13 cellular contexts compared by ENCODE assay signal in the genomic region with DNA sequence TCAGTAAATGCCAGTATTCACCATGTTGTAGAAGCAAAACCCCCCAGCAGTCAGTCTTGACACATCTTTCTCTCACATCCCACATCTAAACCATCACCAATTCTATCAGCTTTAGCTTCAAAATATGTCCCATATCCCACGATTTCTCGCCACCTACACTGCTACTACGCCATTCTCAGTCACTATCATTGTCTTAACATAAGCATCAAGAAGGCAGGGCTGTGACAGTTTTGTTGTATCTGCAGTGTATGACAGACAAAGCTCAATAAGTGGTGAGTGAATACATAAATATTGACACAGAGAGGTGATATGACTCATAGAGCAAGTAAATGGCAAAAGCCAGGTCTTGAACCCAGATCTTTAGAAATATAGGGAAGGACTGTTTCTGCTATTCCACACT. TPM values are rescaled to one million over a fixed set of nuclear protein-coding genes. Genes with fewer than 3 reads are reported as not detected.
DNase-seq lines count a peak whose midpoint lies in the region; ATAC-seq and TF ChIP-seq lines count a peak whose summit lies in the region.
"Had no signal": no experiment of that assay in that cellular context is flagged by ENCODE, and none has a peak within 500 bp of the region (broad histone marks: within the 10 kb centered on the region; RNA-seq: fewer than 3 reads in every experiment).

No MANE protein-coding gene starts in this region.

- H3K9me3 ChIP-seq in Caco-2, result no peaks in the 10 kb centered on the region
- H3K9me3 ChIP-seq in T-helper 17 cell (ENCODE audit: control insufficient read depth, low read length, poor library complexity, severe bottlenecking), result no peaks in the 10 kb centered on the region
- H3K9me3 ChIP-seq in vagina, result no peaks in the 10 kb centered on the region
- H3K9me3 ChIP-seq in trophoblast cell (ENCODE audit: insufficient read depth, low read depth, low read length), result no peaks in the 10 kb centered on the region
- no peaks in the 10 kb centered on the region for H3K9me3 ChIP-seq in GM23248 (ENCODE audit: low read depth)

- H3K4me1 Mint-ChIP-seq in Caco-2 (ENCODE audit: low read depth, unreplicated experiment) (peaks cover 28% of the 10 kb centered on the region), T-helper 17 cell (peaks cover 82% of the 10 kb centered on the region)

- no peaks in the 10 kb centered on the region for H3K9me3 Mint-ChIP-seq in Caco-2 (ENCODE audit: unreplicated experiment)

- no peak overlapping the region for H4K91ac ChIP-seq in trophoblast cell (ENCODE audit: low read depth, low read length)

- H3K4me1 ChIP-seq in ACC112 (ENCODE audit: control insufficient read depth, insufficient read depth, low read length, unreplicated experiment), result peaks cover 35% of the 10 kb centered on the region
- H3K4me1 ChIP-seq in Caco-2, result peaks cover 28% of the 10 kb centered on the region
- H3K4me1 ChIP-seq in vagina, result peaks cover 43% of the 10 kb centered on the region
- H3K4me1 ChIP-seq in trophoblast cell (ENCODE audit: control insufficient read depth in 1 of 2, insufficient read depth in 2 of 2, low read length in 2 of 2), result no peaks in the 10 kb centered on the region
- H3K4me1 ChIP-seq in GM23248 (ENCODE audit: insufficient read depth), result peaks cover 25% of the 10 kb centered on the region

- ATAC-seq in T-helper 17 cell, result peak; percentile 27
- ATAC-seq: left ventricle myocardium superior had no signal

- BruUV-seq in Caco-2 (replicated peaks; lab: Mats Ljungman, UMichigan), result no TSS peak

- H3K9me2 ChIP-seq in GM23248 (ENCODE audit: insufficient read depth), result no peaks in the 10 kb centered on the region

- no peaks in the 10 kb centered on the region for H3K79me1 ChIP-seq in trophoblast cell (ENCODE audit: low read length)

- no peak overlapping the region for H4K8ac ChIP-seq in trophoblast cell (ENCODE audit: low read depth, low read length)

- peaks cover 74% of the 10 kb centered on the region for H3K79me2 ChIP-seq in ACC112 (ENCODE audit: control insufficient read depth, insufficient read depth, low read length, unreplicated experiment)
- H3K79me2 ChIP-seq in trophoblast cell (ENCODE audit: control insufficient read depth, insufficient read depth, low read length, poor library complexity), result no peaks in the 10 kb centered on the region
- H3K79me2 ChIP-seq in GM23248 (ENCODE audit: insufficient read depth), result peaks cover 99% of the 10 kb centered on the region

- H3K36me3 ChIP-seq in ACC112 (ENCODE audit: insufficient read depth, low read length) (no peaks in the 10 kb centered on the region), Caco-2 (ENCODE audit: control insufficient read depth, insufficient read depth, low read length) (no peaks in the 10 kb centered on the region), vagina (no peaks in the 10 kb centered on the region), trophoblast cell (ENCODE audit: control insufficient read depth in 1 of 2, insufficient read depth in 2 of 2, low read length in 2 of 2) (no peaks in the 10 kb centered on the region), GM23248 (ENCODE audit: low read depth) (no peaks in the 10 kb centered on the region)
- H3K36me3 ChIP-seq: WERI-Rb-1 had no signal

- H4K20me1 ChIP-seq in GM23248 (ENCODE audit: insufficient read depth), result no peaks in the 10 kb centered on the region

- no peak overlapping the region for H3K18ac ChIP-seq in trophoblast cell (ENCODE audit: low read length)

- H2BK120ac ChIP-seq in trophoblast cell (ENCODE audit: insufficient read depth, low read length, poor library complexity), result no peak overlapping the region

- no peak overlapping the region for H3K9ac ChIP-seq in trophoblast cell (ENCODE audit: low read length)
- H3K9ac ChIP-seq in GM23248, result no peak overlapping the region

- H2BK5ac ChIP-seq in trophoblast cell (ENCODE audit: low read depth, low read length, poor library complexity), result no peak overlapping the region

- H2BK12ac ChIP-seq in trophoblast cell (ENCODE audit: low read length), result no peak overlapping the region

- H2AFZ ChIP-seq in ACC112 (ENCODE audit: low read length, unreplicated experiment), result no peak overlapping the region
- no peak overlapping the region for H2AFZ ChIP-seq in trophoblast cell (ENCODE audit: insufficient read depth, low read length, poor library complexity)
- no peak overlapping the region for H2AFZ ChIP-seq in GM23248

- H3F3A ChIP-seq in GM23248 (ENCODE audit: insufficient read depth), result peaks cover 12% of the 10 kb centered on the region

- H3K27ac ChIP-seq in ACC112 (ENCODE audit: low read depth, low read length), result peak overlapping the region; percentile 2; the same call in 1 of the 2 replicates
- H3K27ac ChIP-seq in vagina, result no peak overlapping the region
- no peak overlapping the region for H3K27ac ChIP-seq in trophoblast cell (ENCODE audit: low read depth, low read length)
- no peak overlapping the region for H3K27ac ChIP-seq in GM23248
- H3K27ac ChIP-seq: dorsolateral prefrontal cortex, WERI-Rb-1 had no signal

- no peak overlapping the region for H3K14ac ChIP-seq in trophoblast cell (ENCODE audit: low read length)

- H3K4me3 ChIP-seq in ACC112 (ENCODE audit: low read depth, low read length) (no peak overlapping the region), Caco-2 (ENCODE audit: low read depth, low read length) (no peak overlapping the region), vagina (no peak overlapping the region), trophoblast cell (ENCODE audit: low read depth, low read length) (no peak overlapping the region), GM23248 (no peak overlapping the region)
- H3K4me3 ChIP-seq: dorsolateral prefrontal cortex had no signal

- H3K23ac ChIP-seq in trophoblast cell (ENCODE audit: low read length), result no peak overlapping the region

- H3K27me3 Mint-ChIP-seq in Caco-2 (ENCODE audit: insufficient read depth, unreplicated experiment) (no peaks in the 10 kb centered on the region), T-helper 17 cell (no peaks in the 10 kb centered on the region)

- peak overlapping the region; percentile 72 for H3K27ac Mint-ChIP-seq in Caco-2 (ENCODE audit: unreplicated experiment)
- peak overlapping the region; percentile 3 for H3K27ac Mint-ChIP-seq in T-helper 17 cell

- H3K27me3 ChIP-seq in ACC112 (ENCODE audit: insufficient read depth, low read length) (no peaks in the 10 kb centered on the region), Caco-2 (replicated peaks; ENCODE audit: control insufficient read depth, insufficient read depth, low read length) (no peaks in the 10 kb centered on the region), vagina (no peaks in the 10 kb centered on the region), trophoblast cell (ENCODE audit: insufficient read depth, low read length) (no peaks in the 10 kb centered on the region), GM23248 (replicated peaks; ENCODE audit: insufficient read depth) (no peaks in the 10 kb centered on the region)
- H3K27me3 ChIP-seq: dorsolateral prefrontal cortex had no signal

- in situ Hi-C loops in GM23248 (cut with MboI), result no loop called here

- H3K4me3 Mint-ChIP-seq in Caco-2 (ENCODE audit: unreplicated experiment) (no peak overlapping the region), T-helper 17 cell (peak overlapping the region; percentile 47)

- H3K36me3 Mint-ChIP-seq in Caco-2 (ENCODE audit: insufficient read depth, unreplicated experiment) (peaks cover 6% of the 10 kb centered on the region), T-helper 17 cell (ENCODE audit: low read depth) (no peaks in the 10 kb centered on the region)

- no peak overlapping the region for H3K4ac ChIP-seq in trophoblast cell (ENCODE audit: low read depth, low read length)

- POLR2A ChIA-PET in Caco-2 (lab: Charles Lee), result no interaction called here

- H4K12ac ChIP-seq in trophoblast cell (ENCODE audit: low read depth, low read length), result no peak overlapping the region

- CTCF ChIA-PET in Caco-2 (lab: Charles Lee), result no interaction called here

- TF ChIP-seq CTCF in Caco-2 (IDR thresholded peaks at IDR 0.05; ENCODE audit: insufficient read depth in 1 of 2, low read depth in 1 of 2, low read length in 1 of 2, severe bottlenecking in 1 of 2, unreplicated experiment in 1 of 2) (no peak), vagina (IDR thresholded peaks at IDR 0.05) (no peak)

- DNase-seq in Caco-2, result no peak
- no peak for DNase-seq in T-helper 17 cell
- peak; percentile 36 for DNase-seq in kidney tubule cell (ENCODE audit: low spot score)
- DNase-seq in vagina (ENCODE audit: extremely low spot score in 2 of 2), result no peak
- DNase-seq in trophoblast cell, result no peak
- no peak for DNase-seq in GM23248
- no peak for DNase-seq in D341Med (ENCODE audit: low spot score)
- DNase-seq: left ventricle myocardium superior, NCI-H2171, occipital lobe, WERI-Rb-1 had no signal

- H3K4me2 ChIP-seq in trophoblast cell (ENCODE audit: low read length) (no peak overlapping the region), GM23248 (ENCODE audit: unreplicated experiment) (no peak overlapping the region)

- no peak overlapping the region for H2AK5ac ChIP-seq in trophoblast cell (ENCODE audit: low read length)

- 100% methylated on average over 2 of the region's 3 CpGs for WGBS in trophoblast cell (ENCODE audit: extremely low coverage, insufficient coverage, insufficient read length)
- 93 to 97% methylated on average over 3 of the region's 3 CpGs for WGBS in GM23248 (ENCODE audit: low coverage in 1 of 2, low lambda C conversion rate in 2 of 2, missing lambda C conversion rate in 2 of 2), 2 experiments

- no peak for TF ChIP-seq POLR2A in vagina (IDR thresholded peaks at IDR 0.05)

- intact Hi-C loops in Caco-2 (cut with micrococcal nuclease; ENCODE audit: unreplicated experiment) (no loop called here), vagina (cut with DNase I) (no loop called here)

RNA-seq across cellular contexts. Expression of a gene that starts 59.9 kb away (rescaled TPM):
- 35.5 and 35.7 TPM in 2 replicates for total RNA-seq in Caco-2 (2022)
- total RNA-seq in T-helper 17 cell, result 100 to 1,000 TPM; 246 to 317 TPM
- total RNA-seq in vagina, result 93.3 TPM
- 35.4 and 36.0 TPM in 2 replicates for polyA plus RNA-seq in trophoblast cell (2013)
- total RNA-seq in GM23248 (2014; rRNA removed; shearing (Covaris generic)), result 115 and 124 TPM in 2 replicates
- polyA plus RNA-seq in GM23248 (2016; fragmentation: Nextera tagmentation; extraction: Ambion mirVana), result 90.6 and 90.8 TPM in 2 replicates
